ENCODE assay signal across 18 cellular contexts in genomic region chr7:51006483-51007235, GRCh38.
DNase-seq lines count a peak whose midpoint lies in the region; ATAC-seq and TF ChIP-seq lines count a peak whose summit lies in the region.
"Had no signal": no experiment of that assay in that cellular context is flagged by ENCODE, and none has a peak within 500 bp of the region (broad histone marks: within the 10 kb centered on the region; RNA-seq: fewer than 3 reads in every experiment).

No MANE protein-coding gene starts in this region.

- peaks cover 10% of the 10 kb centered on the region for H3K4me1 Mint-ChIP-seq in osteocyte (ENCODE audit: unreplicated experiment)

- BruUV-seq in PC-3 (replicated peaks; lab: Mats Ljungman, UMichigan): no TSS peak

- ATAC-seq in PC-3 (peak; percentile 27; the same call in 1 of the 2 replicates), GM18505 (IDR thresholded peaks at IDR 0.05; ENCODE audit: unreplicated experiment) (no peak)
- ATAC-seq: GM12878 had no signal

- H3K27ac ChIP-seq in PC-3 (ENCODE audit: low read length): no peak overlapping the region
- H3K27ac ChIP-seq: 22Rv1; BLaER1 treated with 17β-estradiol and CSF1 and Interleukin-3, amounts not matched to agents 10 nM and 100 nM had no signal

- H3K4me3 Mint-ChIP-seq in osteocyte (ENCODE audit: unreplicated experiment): no peak overlapping the region

- H3K4me2 ChIP-seq in PC-3 (ENCODE audit: low read length): no peak overlapping the region

- POLR2A ChIA-PET in PC-3 (lab: Charles Lee; ENCODE audit: unreplicated experiment): no interaction called here

- peaks cover 10% of the 10 kb centered on the region for H3K4me1 ChIP-seq in PC-3 (ENCODE audit: insufficient read depth, low read length)

- H3K27me3 ChIP-seq in PC-3 (ENCODE audit: low read length): no peaks in the 10 kb centered on the region
- H3K27me3 ChIP-seq: BLaER1 treated with 17β-estradiol and CSF1 and Interleukin-3, amounts not matched to agents 10 nM and 100 nM had no signal

- H3K36me3 ChIP-seq in PC-3 (ENCODE audit: low read depth, low read length): no peaks in the 10 kb centered on the region
- H3K36me3 ChIP-seq: BLaER1 treated with 17β-estradiol and CSF1 and Interleukin-3, amounts not matched to agents 10 nM and 100 nM had no signal

- DNase-seq in DMS53 (lab: John Stamatoyannopoulos, UW) (peak; percentile 13), DMS53 treated with DMSO at 0.1 percent for 48 hours (lab: John Stamatoyannopoulos, UW; ENCODE audit: unreplicated experiment) (no peak), PC-3 (no peak), epithelial cell of proximal tubule (ENCODE audit: low read depth) (no peak), osteocyte (ENCODE audit: extremely low spot score, unreplicated experiment) (peak; percentile 53), mucosa of gallbladder (ENCODE audit: low spot score) (no peak), NCI-H774 (lab: John Stamatoyannopoulos, UW) (no peak)
- DNase-seq: DMS153, Kasumi-1, NCI-H1417, NCI-H1930, NCI-H2171, NCI-H82, SHP77 had no signal

- no peak overlapping the region for H2AFZ ChIP-seq in PC-3 (ENCODE audit: low read length)

- CTCF ChIA-PET in PC-3 (lab: Charles Lee): no interaction called here

- H3K4me3 ChIP-seq in PC-3 (ENCODE audit: low read length) (no peak overlapping the region), epithelial cell of proximal tubule (ENCODE audit: low read depth, low read length) (no peak overlapping the region)
- H3K4me3 ChIP-seq: BLaER1 treated with 17β-estradiol and CSF1 and Interleukin-3, amounts not matched to agents 10 nM and 100 nM; GM12878 had no signal

- intact Hi-C loops in PC-3 (cut with micrococcal nuclease): no loop called here

- no peak overlapping the region for H3K9ac ChIP-seq in PC-3 (ENCODE audit: low read length)
- H3K9ac ChIP-seq: BLaER1 treated with 17β-estradiol and CSF1 and Interleukin-3, amounts not matched to agents 10 nM and 100 nM had no signal

- no peak overlapping the region for H3K27ac Mint-ChIP-seq in osteocyte (ENCODE audit: unreplicated experiment)

- H3K36me3 Mint-ChIP-seq in osteocyte (ENCODE audit: unreplicated experiment): no peaks in the 10 kb centered on the region

- no peaks in the 10 kb centered on the region for H3K9me2 ChIP-seq in PC-3 (replicated peaks; ENCODE audit: low read length)

- peaks cover 21% of the 10 kb centered on the region for H3K27me3 Mint-ChIP-seq in osteocyte (ENCODE audit: unreplicated experiment)

- H3K79me2 ChIP-seq in PC-3 (ENCODE audit: low read length): no peaks in the 10 kb centered on the region

- H3F3A ChIP-seq in PC-3 (ENCODE audit: low read length, unreplicated experiment): no peaks in the 10 kb centered on the region

- TF ChIP-seq CTCF in PC-3 (conservative IDR thresholded peaks at IDR 0.05; ENCODE audit: low read depth, low read length) (peak; percentile 15; the same call in 1 of the 2 replicates), epithelial cell of proximal tubule (conservative IDR thresholded peaks at IDR 0.05; ENCODE audit: low read depth, low read length) (peak; percentile 27), osteocyte (IDR thresholded peaks at IDR 0.05) (no peak)

- no peaks in the 10 kb centered on the region for H3K9me3 Mint-ChIP-seq in osteocyte (ENCODE audit: unreplicated experiment)

- TF ChIP-seq POLR2A in GM18505 (IDR thresholded peaks at IDR 0.05; ENCODE audit: borderline replicate concordance, extremely low read depth, insufficient read depth, insufficient read length): no peak

- H3K9me3 ChIP-seq in PC-3 (ENCODE audit: low read length): no peaks in the 10 kb centered on the region
- H3K9me3 ChIP-seq: BLaER1 treated with 17β-estradiol and CSF1 and Interleukin-3, amounts not matched to agents 10 nM and 100 nM had no signal

- H4K20me1 ChIP-seq in PC-3 (ENCODE audit: low read length): no peaks in the 10 kb centered on the region
- H4K20me1 ChIP-seq: BLaER1 treated with 17β-estradiol and CSF1 and Interleukin-3, amounts not matched to agents 10 nM and 100 nM had no signal

Comparison
In these comparisons a context has a peak if more than half of its experiments do, and no peak if none do; other contexts are left out.
1. DNase-seq: peak in DMS53 (single experiment) and osteocyte (single experiment); none in DMS53 treated with DMSO at 0.1 percent for 48 hours (single experiment), PC-3 (single experiment), epithelial cell of proximal tubule (single experiment), mucosa of gallbladder (single experiment) and NCI-H774 (single experiment).